25 cellular contexts compared by ENCODE assay signal in the genomic region with DNA sequence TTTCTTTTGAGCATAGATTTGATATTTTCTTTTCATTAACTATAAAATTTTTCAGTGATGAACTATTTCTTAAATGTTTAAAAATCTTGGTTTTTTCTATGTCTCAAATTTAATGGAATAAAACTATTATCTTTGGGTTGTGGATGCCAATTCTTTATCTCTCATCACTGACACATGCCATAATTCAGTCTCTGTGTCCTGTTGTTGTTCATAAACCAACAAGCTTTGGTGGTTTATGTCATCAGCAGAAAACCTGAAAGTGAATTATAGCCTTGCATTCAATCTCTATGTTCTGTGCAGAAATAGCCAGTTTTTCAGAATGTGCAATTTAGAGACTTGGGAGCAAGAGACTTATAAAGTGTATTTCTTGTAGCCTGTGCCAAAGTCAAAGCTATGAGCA.
"Had no signal": no experiment of that assay in that cellular context is flagged by ENCODE, and none has a peak within 500 bp of the region (broad histone marks: within the 10 kb centered on the region; RNA-seq: fewer than 3 reads in every experiment).

No MANE protein-coding gene starts in this region.

- H3K27ac ChIP-seq: ascending aorta, cardiac muscle cell, colonic mucosa, epithelial cell of prostate, esophagus squamous epithelium, left lung, lower lobe of right lung, suprapubic skin, tibial artery, VCaP had no signal

- H3K27me3 ChIP-seq: ascending aorta, cardiac muscle cell, colonic mucosa, esophagus squamous epithelium, left lung, suprapubic skin, tibial artery had no signal

- H3K27ac Mint-ChIP-seq: activated naive CD8-positive, alpha-beta T cell; brain; natural killer cell had no signal

- H3K36me3 ChIP-seq: ascending aorta, cardiac muscle cell, colonic mucosa, esophagus squamous epithelium, left lung, lower lobe of right lung, suprapubic skin, tibial artery had no signal

- H3K9me3 ChIP-seq: ascending aorta, colonic mucosa, esophagus squamous epithelium, left lung, lower lobe of right lung, suprapubic skin, tibial artery had no signal

- ATAC-seq: left lung, lower lobe of right lung, natural killer cell, right cardiac atrium had no signal

- H3K4me1 ChIP-seq: ascending aorta, colonic mucosa, esophagus squamous epithelium, left lung, lower lobe of right lung, suprapubic skin, tibial artery had no signal

- H3K36me3 Mint-ChIP-seq: activated naive CD8-positive, alpha-beta T cell; brain had no signal

- H3K4me3 ChIP-seq: ascending aorta, cardiac muscle cell, colonic mucosa, esophagus squamous epithelium, left lung, lower lobe of right lung, suprapubic skin, tibial artery had no signal

- H3K27me3 Mint-ChIP-seq: activated naive CD8-positive, alpha-beta T cell; brain had no signal

- H3K4me3 Mint-ChIP-seq: activated naive CD8-positive, alpha-beta T cell; brain; natural killer cell had no signal

- H3K4me1 Mint-ChIP-seq: brain, natural killer cell had no signal

- H3K9me3 Mint-ChIP-seq: brain had no signal

- DNase-seq: activated CD4-positive, alpha-beta T cell treated with anti-CD3 and anti-CD28 coated beads for 4 hours; activated CD4-positive, alpha-beta T cell treated with anti-CD3 and anti-CD28 coated beads, Interleukin-2, amount 50 U/mL, for 4 hours; activated effector memory CD4-positive, alpha-beta T cell treated with Interleukin-2 at 50 U/mL for 16 hours; activated naive CD4-positive, alpha-beta T cell treated with Interleukin-2 at 50 U/mL for 16 hours; cerebellar nuclear complex; colonic mucosa; effector CD8-positive, alpha-beta T cell; esophagus squamous epithelium; foreskin melanocyte; lower lobe of right lung; mesendoderm; natural killer cell; right cardiac atrium; stimulated activated CD4-positive, alpha-beta T cell treated with anti-CD3 and anti-CD28 coated beads, Interleukin-15, amount 100 ng/mL, for 24 hours; stimulated activated CD4-positive, alpha-beta T cell treated with anti-CD3 and anti-CD28 coated beads, Interleukin-2, amount 100 ng/mL, for 24 hours; stimulated activated naive CD4-positive, alpha-beta T cell; tibial artery had no signal
